1 cellular context compared by ENCODE assay signal in the genomic region with DNA sequence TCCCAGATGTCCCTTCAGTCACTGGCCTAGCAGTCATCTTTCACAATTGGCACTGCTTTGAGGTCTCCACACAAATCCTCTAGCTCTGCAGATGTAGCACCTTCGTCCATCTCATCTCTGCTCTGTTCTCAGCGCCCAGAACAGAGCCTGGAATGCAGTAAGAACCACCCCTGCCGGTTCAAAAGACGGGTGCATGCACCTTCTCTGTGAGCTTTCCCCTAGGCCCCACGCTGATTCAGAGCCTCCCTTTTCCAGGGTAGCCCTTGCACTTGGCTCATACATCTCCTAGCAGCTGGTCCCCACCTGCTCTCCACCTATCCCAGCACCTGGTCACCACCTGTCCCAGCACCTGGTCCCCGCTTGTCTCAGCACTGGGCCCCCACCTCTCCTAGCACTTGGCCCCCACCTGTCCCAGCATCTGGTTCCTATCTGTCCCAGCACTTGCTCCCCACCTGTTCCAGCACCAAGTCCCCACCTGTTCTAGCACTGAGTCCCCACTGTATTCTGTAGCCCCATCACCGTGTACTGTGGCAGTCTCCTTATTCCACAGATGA.
TF ChIP-seq lines count a peak whose summit lies in the region.

No MANE protein-coding gene starts in this region.

TF ChIP-seq in IMR-90, 13 proteins besides CTCF, POLR2A, EP300 and RAD21 (continued from another document):
- TF ChIP-seq, protein P1, sequence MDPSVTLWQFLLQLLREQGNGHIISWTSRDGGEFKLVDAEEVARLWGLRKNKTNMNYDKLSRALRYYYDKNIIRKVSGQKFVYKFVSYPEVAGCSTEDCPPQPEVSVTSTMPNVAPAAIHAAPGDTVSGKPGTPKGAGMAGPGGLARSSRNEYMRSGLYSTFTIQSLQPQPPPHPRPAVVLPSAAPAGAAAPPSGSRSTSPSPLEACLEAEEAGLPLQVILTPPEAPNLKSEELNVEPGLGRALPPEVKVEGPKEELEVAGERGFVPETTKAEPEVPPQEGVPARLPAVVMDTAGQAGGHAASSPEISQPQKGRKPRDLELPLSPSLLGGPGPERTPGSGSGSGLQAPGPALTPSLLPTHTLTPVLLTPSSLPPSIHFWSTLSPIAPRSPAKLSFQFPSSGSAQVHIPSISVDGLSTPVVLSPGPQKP (IDR thresholded peaks at IDR 0.05; ENCODE audit: borderline replicate concordance, low read depth, low read length): no peak
- TF ChIP-seq SMC3 (IDR thresholded peaks at IDR 0.05; ENCODE audit: low read depth, low read length) (no peak), MAZ (IDR thresholded peaks at IDR 0.05; ENCODE audit: borderline replicate concordance, low read depth, low read length) (no peak)
